1 cellular context compared by ENCODE assay signal in the genomic region with DNA sequence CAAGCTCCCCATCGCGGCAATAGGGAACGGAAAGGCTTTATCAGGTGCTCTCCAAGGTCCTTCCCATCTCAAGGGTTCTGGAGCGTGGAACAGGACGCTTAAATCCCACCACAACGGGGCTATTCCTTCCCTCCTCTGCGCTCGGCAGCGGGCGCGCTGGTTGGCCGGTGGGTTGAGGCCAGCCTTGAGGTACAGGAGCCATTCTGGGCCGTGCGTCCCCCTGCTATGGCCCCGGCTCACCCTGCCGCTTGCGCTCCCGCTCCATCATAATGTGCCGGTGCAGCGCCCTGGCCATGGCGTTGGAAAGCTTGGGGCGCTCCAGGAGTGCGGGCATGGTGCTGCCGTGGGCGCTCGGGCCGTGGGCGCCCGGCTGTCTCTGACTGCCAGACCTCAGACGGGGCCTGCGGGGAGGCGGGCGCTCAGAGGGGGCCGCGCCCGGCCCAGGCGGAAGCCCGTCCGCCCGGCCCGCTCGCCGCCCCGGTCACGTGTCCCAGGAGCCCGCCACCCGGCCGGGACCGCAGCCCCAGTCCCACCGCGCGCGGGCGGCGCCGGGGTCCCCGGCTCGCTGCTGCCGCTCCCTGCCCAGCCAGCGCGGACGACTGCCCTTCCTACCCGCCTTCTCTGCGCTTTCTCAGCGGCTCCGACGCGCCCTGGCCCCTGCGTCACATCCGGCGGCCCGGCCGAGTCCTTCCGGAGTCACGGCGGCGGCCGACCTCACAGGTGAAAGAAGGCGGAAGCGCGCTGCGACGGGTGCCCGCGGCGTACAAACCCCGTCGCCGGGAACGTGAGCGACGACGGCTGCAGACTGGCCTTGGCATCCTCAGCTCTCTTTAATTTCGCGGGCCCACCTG.
A peak's percentile ranks its signal among the peaks of the same experiment; 100 is the strongest.
TF ChIP-seq lines count a peak whose summit lies in the region.

A gene with protein sequence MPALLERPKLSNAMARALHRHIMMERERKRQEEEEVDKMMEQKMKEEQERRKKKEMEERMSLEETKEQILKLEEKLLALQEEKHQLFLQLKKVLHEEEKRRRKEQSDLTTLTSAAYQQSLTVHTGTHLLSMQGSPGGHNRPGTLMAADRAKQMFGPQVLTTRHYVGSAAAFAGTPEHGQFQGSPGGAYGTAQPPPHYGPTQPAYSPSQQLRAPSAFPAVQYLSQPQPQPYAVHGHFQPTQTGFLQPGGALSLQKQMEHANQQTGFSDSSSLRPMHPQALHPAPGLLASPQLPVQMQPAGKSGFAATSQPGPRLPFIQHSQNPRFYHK (minus strand): TSS at position 642 of the 851 bp plus-strand sequence. CDS start 308 bp downstream, at position 334.

TF ChIP-seq in GM12878, 131 proteins besides CTCF, POLR2A, EP300 and RAD21 (continued from another document and continues in another):
- TF ChIP-seq, protein P1, sequence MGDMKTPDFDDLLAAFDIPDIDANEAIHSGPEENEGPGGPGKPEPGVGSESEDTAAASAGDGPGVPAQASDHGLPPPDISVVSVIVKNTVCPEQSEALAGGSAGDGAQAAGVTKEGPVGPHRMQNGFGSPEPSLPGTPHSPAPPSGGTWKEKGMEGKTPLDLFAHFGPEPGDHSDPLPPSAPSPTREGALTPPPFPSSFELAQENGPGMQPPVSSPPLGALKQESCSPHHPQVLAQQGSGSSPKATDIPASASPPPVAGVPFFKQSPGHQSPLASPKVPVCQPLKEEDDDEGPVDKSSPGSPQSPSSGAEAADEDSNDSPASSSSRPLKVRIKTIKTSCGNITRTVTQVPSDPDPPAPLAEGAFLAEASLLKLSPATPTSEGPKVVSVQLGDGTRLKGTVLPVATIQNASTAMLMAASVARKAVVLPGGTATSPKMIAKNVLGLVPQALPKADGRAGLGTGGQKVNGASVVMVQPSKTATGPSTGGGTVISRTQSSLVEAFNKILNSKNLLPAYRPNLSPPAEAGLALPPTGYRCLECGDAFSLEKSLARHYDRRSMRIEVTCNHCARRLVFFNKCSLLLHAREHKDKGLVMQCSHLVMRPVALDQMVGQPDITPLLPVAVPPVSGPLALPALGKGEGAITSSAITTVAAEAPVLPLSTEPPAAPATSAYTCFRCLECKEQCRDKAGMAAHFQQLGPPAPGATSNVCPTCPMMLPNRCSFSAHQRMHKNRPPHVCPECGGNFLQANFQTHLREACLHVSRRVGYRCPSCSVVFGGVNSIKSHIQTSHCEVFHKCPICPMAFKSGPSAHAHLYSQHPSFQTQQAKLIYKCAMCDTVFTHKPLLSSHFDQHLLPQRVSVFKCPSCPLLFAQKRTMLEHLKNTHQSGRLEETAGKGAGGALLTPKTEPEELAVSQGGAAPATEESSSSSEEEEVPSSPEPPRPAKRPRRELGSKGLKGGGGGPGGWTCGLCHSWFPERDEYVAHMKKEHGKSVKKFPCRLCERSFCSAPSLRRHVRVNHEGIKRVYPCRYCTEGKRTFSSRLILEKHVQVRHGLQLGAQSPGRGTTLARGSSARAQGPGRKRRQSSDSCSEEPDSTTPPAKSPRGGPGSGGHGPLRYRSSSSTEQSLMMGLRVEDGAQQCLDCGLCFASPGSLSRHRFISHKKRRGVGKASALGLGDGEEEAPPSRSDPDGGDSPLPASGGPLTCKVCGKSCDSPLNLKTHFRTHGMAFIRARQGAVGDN (IDR thresholded peaks at IDR 0.05) = peak; percentile 86
- TF ChIP-seq IRF4 (IDR thresholded peaks at IDR 0.05; ENCODE audit: low read depth, low read length) = no peak
- no peak for TF ChIP-seq STAT1 (conservative IDR thresholded peaks at IDR 0.05)
- TF ChIP-seq ZNF622 (IDR thresholded peaks at IDR 0.05) = no peak
- no peak for TF ChIP-seq RBBP5 (conservative IDR thresholded peaks at IDR 0.05)
- peak; percentile 82 for TF ChIP-seq KLF5 (IDR thresholded peaks at IDR 0.05; ENCODE audit: partially characterized antibody)
- TF ChIP-seq, protein P2, sequence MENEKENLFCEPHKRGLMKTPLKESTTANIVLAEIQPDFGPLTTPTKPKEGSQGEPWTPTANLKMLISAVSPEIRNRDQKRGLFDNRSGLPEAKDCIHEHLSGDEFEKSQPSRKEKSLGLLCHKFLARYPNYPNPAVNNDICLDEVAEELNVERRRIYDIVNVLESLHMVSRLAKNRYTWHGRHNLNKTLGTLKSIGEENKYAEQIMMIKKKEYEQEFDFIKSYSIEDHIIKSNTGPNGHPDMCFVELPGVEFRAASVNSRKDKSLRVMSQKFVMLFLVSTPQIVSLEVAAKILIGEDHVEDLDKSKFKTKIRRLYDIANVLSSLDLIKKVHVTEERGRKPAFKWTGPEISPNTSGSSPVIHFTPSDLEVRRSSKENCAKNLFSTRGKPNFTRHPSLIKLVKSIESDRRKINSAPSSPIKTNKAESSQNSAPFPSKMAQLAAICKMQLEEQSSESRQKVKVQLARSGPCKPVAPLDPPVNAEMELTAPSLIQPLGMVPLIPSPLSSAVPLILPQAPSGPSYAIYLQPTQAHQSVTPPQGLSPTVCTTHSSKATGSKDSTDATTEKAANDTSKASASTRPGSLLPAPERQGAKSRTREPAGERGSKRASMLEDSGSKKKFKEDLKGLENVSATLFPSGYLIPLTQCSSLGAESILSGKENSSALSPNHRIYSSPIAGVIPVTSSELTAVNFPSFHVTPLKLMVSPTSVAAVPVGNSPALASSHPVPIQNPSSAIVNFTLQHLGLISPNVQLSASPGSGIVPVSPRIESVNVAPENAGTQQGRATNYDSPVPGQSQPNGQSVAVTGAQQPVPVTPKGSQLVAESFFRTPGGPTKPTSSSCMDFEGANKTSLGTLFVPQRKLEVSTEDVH (IDR thresholded peaks at IDR 0.05; ENCODE audit: low read depth, partially characterized antibody) = no peak
- TF ChIP-seq NR2C2 (IDR thresholded peaks at IDR 0.05; ENCODE audit: borderline replicate concordance, control insufficient read depth, insufficient read length, low read depth) = peak; percentile 77
- TF ChIP-seq KAT2A (conservative IDR thresholded peaks at IDR 0.05; ENCODE audit: control insufficient read depth, low read depth, low read length) = no peak
- peak; percentile 71; the same call in 1 of the 2 replicates for TF ChIP-seq POLR2AphosphoS5 (IDR thresholded peaks at IDR 0.05; ENCODE audit: low read length)
- TF ChIP-seq SREBF1 (IDR thresholded peaks at IDR 0.05; ENCODE audit: low read length) = peak; percentile 67
- TF ChIP-seq KDM1A (IDR thresholded peaks at IDR 0.05; ENCODE audit: borderline replicate concordance) = no peak
- TF ChIP-seq NR2C1 (IDR thresholded peaks at IDR 0.05) = peak; percentile 99
- TF ChIP-seq FOXM1 (IDR thresholded peaks at IDR 0.05; ENCODE audit: low read depth, low read length) = no peak
- TF ChIP-seq SMAD5 (IDR thresholded peaks at IDR 0.05; ENCODE audit: low read depth) = peak; percentile 72
- TF ChIP-seq, protein P3, sequence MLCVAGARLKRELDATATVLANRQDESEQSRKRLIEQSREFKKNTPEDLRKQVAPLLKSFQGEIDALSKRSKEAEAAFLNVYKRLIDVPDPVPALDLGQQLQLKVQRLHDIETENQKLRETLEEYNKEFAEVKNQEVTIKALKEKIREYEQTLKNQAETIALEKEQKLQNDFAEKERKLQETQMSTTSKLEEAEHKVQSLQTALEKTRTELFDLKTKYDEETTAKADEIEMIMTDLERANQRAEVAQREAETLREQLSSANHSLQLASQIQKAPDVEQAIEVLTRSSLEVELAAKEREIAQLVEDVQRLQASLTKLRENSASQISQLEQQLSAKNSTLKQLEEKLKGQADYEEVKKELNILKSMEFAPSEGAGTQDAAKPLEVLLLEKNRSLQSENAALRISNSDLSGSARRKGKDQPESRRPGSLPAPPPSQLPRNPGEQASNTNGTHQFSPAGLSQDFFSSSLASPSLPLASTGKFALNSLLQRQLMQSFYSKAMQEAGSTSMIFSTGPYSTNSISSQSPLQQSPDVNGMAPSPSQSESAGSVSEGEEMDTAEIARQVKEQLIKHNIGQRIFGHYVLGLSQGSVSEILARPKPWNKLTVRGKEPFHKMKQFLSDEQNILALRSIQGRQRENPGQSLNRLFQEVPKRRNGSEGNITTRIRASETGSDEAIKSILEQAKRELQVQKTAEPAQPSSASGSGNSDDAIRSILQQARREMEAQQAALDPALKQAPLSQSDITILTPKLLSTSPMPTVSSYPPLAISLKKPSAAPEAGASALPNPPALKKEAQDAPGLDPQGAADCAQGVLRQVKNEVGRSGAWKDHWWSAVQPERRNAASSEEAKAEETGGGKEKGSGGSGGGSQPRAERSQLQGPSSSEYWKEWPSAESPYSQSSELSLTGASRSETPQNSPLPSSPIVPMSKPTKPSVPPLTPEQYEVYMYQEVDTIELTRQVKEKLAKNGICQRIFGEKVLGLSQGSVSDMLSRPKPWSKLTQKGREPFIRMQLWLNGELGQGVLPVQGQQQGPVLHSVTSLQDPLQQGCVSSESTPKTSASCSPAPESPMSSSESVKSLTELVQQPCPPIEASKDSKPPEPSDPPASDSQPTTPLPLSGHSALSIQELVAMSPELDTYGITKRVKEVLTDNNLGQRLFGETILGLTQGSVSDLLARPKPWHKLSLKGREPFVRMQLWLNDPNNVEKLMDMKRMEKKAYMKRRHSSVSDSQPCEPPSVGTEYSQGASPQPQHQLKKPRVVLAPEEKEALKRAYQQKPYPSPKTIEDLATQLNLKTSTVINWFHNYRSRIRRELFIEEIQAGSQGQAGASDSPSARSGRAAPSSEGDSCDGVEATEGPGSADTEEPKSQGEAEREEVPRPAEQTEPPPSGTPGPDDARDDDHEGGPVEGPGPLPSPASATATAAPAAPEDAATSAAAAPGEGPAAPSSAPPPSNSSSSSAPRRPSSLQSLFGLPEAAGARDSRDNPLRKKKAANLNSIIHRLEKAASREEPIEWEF (IDR thresholded peaks at IDR 0.05; ENCODE audit: insufficient replicate concordance, low read depth, low read length) = no peak
- TF ChIP-seq NBN (IDR thresholded peaks at IDR 0.05) = peak; percentile 71; the same call in 1 of the 2 replicates
- TF ChIP-seq, protein P4, sequence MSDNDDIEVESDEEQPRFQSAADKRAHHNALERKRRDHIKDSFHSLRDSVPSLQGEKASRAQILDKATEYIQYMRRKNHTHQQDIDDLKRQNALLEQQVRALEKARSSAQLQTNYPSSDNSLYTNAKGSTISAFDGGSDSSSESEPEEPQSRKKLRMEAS (IDR thresholded peaks at IDR 0.05; ENCODE audit: low read depth, low read length) = peak; percentile 76; the same call in 1 of the 2 replicates
- no peak for TF ChIP-seq HDAC2 (IDR thresholded peaks at IDR 0.05)
- 0 out of 2 replicates have a peak, but pooled peaks have one; percentile 28 for TF ChIP-seq ATF7 (IDR thresholded peaks at IDR 0.05; ENCODE audit: low read depth)
- TF ChIP-seq TAF1 (IDR thresholded peaks at IDR 0.05; ENCODE audit: borderline replicate concordance, low read depth, low read length) = 0 out of 2 replicates have a peak, but pooled peaks have one; percentile 55
- TF ChIP-seq RUNX3 (IDR thresholded peaks at IDR 0.05; ENCODE audit: low read length) = no peak
- TF ChIP-seq SIX5 (IDR thresholded peaks at IDR 0.05; ENCODE audit: low read depth, low read length, severe bottlenecking) = peak; percentile 60
- peak; percentile 65; the same call in 1 of the 2 replicates for TF ChIP-seq TBL1XR1 (IDR thresholded peaks at IDR 0.05; ENCODE audit: low read depth, low read length)
- TF ChIP-seq SREBF2 (IDR thresholded peaks at IDR 0.05; ENCODE audit: low read length) = no peak
- TF ChIP-seq RCOR1 (conservative IDR thresholded peaks at IDR 0.05; ENCODE audit: low read depth, low read length) = 0 out of 2 replicates have a peak, but pooled peaks have one; percentile 55
- TF ChIP-seq DPF2 (IDR thresholded peaks at IDR 0.05) = peak; percentile 66
- TF ChIP-seq, protein P5, sequence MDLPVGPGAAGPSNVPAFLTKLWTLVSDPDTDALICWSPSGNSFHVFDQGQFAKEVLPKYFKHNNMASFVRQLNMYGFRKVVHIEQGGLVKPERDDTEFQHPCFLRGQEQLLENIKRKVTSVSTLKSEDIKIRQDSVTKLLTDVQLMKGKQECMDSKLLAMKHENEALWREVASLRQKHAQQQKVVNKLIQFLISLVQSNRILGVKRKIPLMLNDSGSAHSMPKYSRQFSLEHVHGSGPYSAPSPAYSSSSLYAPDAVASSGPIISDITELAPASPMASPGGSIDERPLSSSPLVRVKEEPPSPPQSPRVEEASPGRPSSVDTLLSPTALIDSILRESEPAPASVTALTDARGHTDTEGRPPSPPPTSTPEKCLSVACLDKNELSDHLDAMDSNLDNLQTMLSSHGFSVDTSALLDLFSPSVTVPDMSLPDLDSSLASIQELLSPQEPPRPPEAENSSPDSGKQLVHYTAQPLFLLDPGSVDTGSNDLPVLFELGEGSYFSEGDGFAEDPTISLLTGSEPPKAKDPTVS (IDR thresholded peaks at IDR 0.05; ENCODE audit: low read depth, low read length) = no peak
- TF ChIP-seq, protein P6, sequence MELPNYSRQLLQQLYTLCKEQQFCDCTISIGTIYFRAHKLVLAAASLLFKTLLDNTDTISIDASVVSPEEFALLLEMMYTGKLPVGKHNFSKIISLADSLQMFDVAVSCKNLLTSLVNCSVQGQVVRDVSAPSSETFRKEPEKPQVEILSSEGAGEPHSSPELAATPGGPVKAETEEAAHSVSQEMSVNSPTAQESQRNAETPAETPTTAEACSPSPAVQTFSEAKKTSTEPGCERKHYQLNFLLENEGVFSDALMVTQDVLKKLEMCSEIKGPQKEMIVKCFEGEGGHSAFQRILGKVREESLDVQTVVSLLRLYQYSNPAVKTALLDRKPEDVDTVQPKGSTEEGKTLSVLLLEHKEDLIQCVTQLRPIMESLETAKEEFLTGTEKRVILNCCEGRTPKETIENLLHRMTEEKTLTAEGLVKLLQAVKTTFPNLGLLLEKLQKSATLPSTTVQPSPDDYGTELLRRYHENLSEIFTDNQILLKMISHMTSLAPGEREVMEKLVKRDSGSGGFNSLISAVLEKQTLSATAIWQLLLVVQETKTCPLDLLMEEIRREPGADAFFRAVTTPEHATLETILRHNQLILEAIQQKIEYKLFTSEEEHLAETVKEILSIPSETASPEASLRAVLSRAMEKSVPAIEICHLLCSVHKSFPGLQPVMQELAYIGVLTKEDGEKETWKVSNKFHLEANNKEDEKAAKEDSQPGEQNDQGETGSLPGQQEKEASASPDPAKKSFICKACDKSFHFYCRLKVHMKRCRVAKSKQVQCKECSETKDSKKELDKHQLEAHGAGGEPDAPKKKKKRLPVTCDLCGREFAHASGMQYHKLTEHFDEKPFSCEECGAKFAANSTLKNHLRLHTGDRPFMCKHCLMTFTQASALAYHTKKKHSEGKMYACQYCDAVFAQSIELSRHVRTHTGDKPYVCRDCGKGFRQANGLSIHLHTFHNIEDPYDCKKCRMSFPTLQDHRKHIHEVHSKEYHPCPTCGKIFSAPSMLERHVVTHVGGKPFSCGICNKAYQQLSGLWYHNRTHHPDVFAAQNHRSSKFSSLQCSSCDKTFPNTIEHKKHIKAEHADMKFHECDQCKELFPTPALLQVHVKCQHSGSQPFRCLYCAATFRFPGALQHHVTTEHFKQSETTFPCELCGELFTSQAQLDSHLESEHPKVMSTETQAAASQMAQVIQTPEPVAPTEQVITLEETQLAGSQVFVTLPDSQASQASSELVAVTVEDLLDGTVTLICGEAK (IDR thresholded peaks at IDR 0.05; ENCODE audit: borderline replicate concordance) = peak; percentile 94
- TF ChIP-seq SUZ12 (IDR thresholded peaks at IDR 0.05; ENCODE audit: unreplicated experiment) = no peak
- TF ChIP-seq MXI1 (IDR thresholded peaks at IDR 0.05; ENCODE audit: low read depth, low read length) = peak; percentile 82
- TF ChIP-seq TCF7 (IDR thresholded peaks at IDR 0.05; ENCODE audit: borderline replicate concordance) = no peak
- TF ChIP-seq, protein P7, sequence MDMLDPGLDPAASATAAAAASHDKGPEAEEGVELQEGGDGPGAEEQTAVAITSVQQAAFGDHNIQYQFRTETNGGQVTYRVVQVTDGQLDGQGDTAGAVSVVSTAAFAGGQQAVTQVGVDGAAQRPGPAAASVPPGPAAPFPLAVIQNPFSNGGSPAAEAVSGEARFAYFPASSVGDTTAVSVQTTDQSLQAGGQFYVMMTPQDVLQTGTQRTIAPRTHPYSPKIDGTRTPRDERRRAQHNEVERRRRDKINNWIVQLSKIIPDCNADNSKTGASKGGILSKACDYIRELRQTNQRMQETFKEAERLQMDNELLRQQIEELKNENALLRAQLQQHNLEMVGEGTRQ (IDR thresholded peaks at IDR 0.05; ENCODE audit: borderline replicate concordance, low read depth, low read length) = no peak; the same call in 1 of the 2 replicates
- peak; percentile 94 for TF ChIP-seq GATAD2B (conservative IDR thresholded peaks at IDR 0.05; ENCODE audit: low read depth)
- no peak for TF ChIP-seq ETV6 (conservative IDR thresholded peaks at IDR 0.05 in 1 of 2, IDR thresholded peaks at IDR 0.05 in 1 of 2; ENCODE audit: borderline replicate concordance in 1 of 2, low read depth in 1 of 2)
